In the genomic region with DNA sequence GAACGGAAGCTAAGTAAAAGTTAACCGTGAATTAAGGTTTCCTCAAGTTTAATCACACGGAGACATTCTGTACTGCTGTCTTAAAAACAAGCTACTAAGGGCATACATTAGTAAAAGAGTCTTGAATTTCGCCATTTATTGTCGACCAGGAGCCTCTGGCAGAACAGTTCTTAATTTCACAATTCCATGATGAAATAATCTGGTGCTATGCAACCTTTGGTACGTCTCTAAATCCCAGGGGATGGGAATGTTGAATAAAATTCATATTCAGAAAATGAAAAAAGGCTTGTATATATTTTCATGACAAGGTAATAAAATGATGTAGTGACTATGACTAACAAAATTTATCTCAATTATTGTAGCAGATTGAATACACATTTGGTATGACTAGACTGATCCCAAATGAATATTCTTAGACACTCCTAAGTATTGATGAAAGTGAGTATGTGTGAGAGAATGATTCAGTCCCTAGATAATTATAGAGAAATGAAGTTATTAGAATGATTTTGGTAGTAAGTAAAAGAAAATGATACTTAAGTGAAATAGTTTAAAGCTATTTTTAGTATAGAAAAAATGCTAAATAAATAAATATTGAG, we compare ENCODE assay signal across 32 cellular contexts. TPM values are rescaled to one million over a fixed set of nuclear protein-coding genes. Genes with fewer than 3 reads are reported as not detected.
DNase-seq lines count a peak whose midpoint lies in the region; ATAC-seq and TF ChIP-seq lines count a peak whose summit lies in the region.
"Had no signal": no experiment of that assay in that cellular context is flagged by ENCODE, and none has a peak within 500 bp of the region (broad histone marks: within the 10 kb centered on the region; RNA-seq: fewer than 3 reads in every experiment).

No MANE protein-coding gene starts in this region.

- DNase-seq in GM03348 (ENCODE audit: low spot score) (peak; percentile 9), SK-N-MC (ENCODE audit: low read depth, low spot score) (no peak), fibroblast of pulmonary artery (ENCODE audit: low read depth) (peak; percentile 73), hepatic stellate cell (ENCODE audit: low spot score) (no peak), left colon (no peak)
- DNase-seq in activated CD4-positive, alpha-beta T cell treated with anti-CD3 and anti-CD28 coated beads for 48 hours: no peak
- DNase-seq: activated CD4-positive, alpha-beta memory T cell treated with anti-CD3 and anti-CD28 coated beads, Interleukin-2, amount 10 ng/mL, durations not matched to agents 7 days and 5 days; activated CD4-positive, CD25-positive, alpha-beta regulatory T cell treated with anti-CD3 and anti-CD28 coated beads, Interleukin-2, amount 50 U/mL, for 72 hours; activated CD8-positive, alpha-beta memory T cell treated with anti-CD3 and anti-CD28 coated beads, Interleukin-2, amount 50 U/mL, for 48 hours; activated naive CD4-positive, alpha-beta T cell treated with anti-CD3 and anti-CD28 coated beads, Interleukin-2, amount 50 U/mL, for 16 hours; anterior cingulate cortex; CD4-positive, alpha-beta T cell; central memory CD4-positive, alpha-beta T cell; endodermal cell; lower lobe of right lung; natural killer cell; NCI-H1092; NCI-H1930; NCI-H226; NCI-H69; occipital lobe; psoas muscle; small intestine; stimulated activated CD4-positive, alpha-beta T cell treated with anti-CD3 and anti-CD28 coated beads, Interleukin-2, amount 100 ng/mL, for 24 hours; upper lobe of right lung had no signal

- no peaks in the 10 kb centered on the region for H3K36me3 ChIP-seq in SK-N-MC (ENCODE audit: insufficient read depth, low read length)
- H3K36me3 ChIP-seq in subcutaneous abdominal adipose tissue (ENCODE audit: control insufficient read depth in 5 of 5, insufficient read depth in 5 of 5, low read length in 5 of 5): no peaks in the 10 kb centered on the region
- H3K36me3 ChIP-seq: esophagus muscularis mucosa, lower lobe of right lung, upper lobe of right lung had no signal

- H3K9me3 ChIP-seq in SK-N-MC (ENCODE audit: low read depth, low read length) (no peaks in the 10 kb centered on the region), subcutaneous abdominal adipose tissue (ENCODE audit: control insufficient read depth in 5 of 5, low read length in 5 of 5) (no peaks in the 10 kb centered on the region)
- H3K9me3 ChIP-seq: esophagus muscularis mucosa, lower lobe of right lung, psoas muscle, upper lobe of right lung had no signal

- H3K4me1 ChIP-seq in subcutaneous abdominal adipose tissue (ENCODE audit: control insufficient read depth in 5 of 5, insufficient read depth in 5 of 5, low read length in 5 of 5): peaks cover 7 to 43% (median 31%) of the 10 kb centered on the region in 5 donors
- H3K4me1 ChIP-seq: lower lobe of right lung, psoas muscle, upper lobe of right lung had no signal

- H3K9ac ChIP-seq in SK-N-MC (ENCODE audit: insufficient read length) (no peak overlapping the region), subcutaneous abdominal adipose tissue (ENCODE audit: low read length in 5 of 5) (peak overlapping the region in 2 of 5 donors; percentile 27 to 42)

- peak overlapping the region; percentile 32; the same call in 1 of the 2 replicates for H3K4me3 ChIP-seq in SK-N-MC
- no peak overlapping the region for H3K4me3 ChIP-seq in fibroblast of pulmonary artery (replicated peaks; ENCODE audit: low read depth, low read length)
- H3K4me3 ChIP-seq in subcutaneous abdominal adipose tissue (ENCODE audit: low read depth in 1 of 5, low read length in 5 of 5): no peak overlapping the region
- H3K4me3 ChIP-seq: esophagus muscularis mucosa, lower lobe of right lung, psoas muscle, upper lobe of right lung had no signal

- H3K27ac ChIP-seq in SK-N-MC: 0 out of 2 replicates have a peak overlapping the region, but pooled peaks have one; percentile 6
- peak overlapping the region; percentile 85 for H3K27ac ChIP-seq in subcutaneous abdominal adipose tissue (ENCODE audit: low read depth, low read length)
- H3K27ac ChIP-seq: lower lobe of right lung, psoas muscle, upper lobe of right lung had no signal

- ATAC-seq in left colon: no peak
- ATAC-seq: lower lobe of right lung, natural killer cell, upper lobe of right lung had no signal

- no peaks in the 10 kb centered on the region for H3K27me3 ChIP-seq in subcutaneous abdominal adipose tissue (ENCODE audit: control insufficient read depth in 5 of 5, insufficient read depth in 4 of 5, low read length in 5 of 5)
- H3K27me3 ChIP-seq: esophagus muscularis mucosa, upper lobe of right lung had no signal

- intact Hi-C loops in left colon (cut with DNase I, micrococcal nuclease): no loop called here

- TF ChIP-seq CTCF in fibroblast of pulmonary artery (IDR thresholded peaks at IDR 0.05; ENCODE audit: low read length, missing control alignments): no peak

RNA-seq across cellular contexts. Expression of gene ZSWIM2, which starts 40.4 kb away (rescaled TPM):
- not detected for total RNA-seq in left colon
- total RNA-seq: activated CD4-positive, alpha-beta memory T cell treated with anti-CD3 and anti-CD28 coated beads, Interleukin-2, amount 10 ng/mL, durations not matched to agents 7 days and 5 days; CD4-positive, alpha-beta T cell; endodermal cell; esophagus muscularis mucosa; H1; lower lobe of right lung; mononuclear cell; natural killer cell; psoas muscle; RPMI7951; SK-MEL-5; T-helper 1 cell treated with Interleukin-12 subunit alpha and Interleukin-12 subunit beta and Interleukin-4 antibody, amounts not matched to agents 30 ng/mL and 1 ng/mL, for 36 hours; upper lobe of right lung had no signal

Comparison
In these comparisons a context has a peak if more than half of its experiments do, and no peak if none do; other contexts are left out.
1. DNase-seq: peak in GM03348 (single experiment) and fibroblast of pulmonary artery (single experiment); none in SK-N-MC (single experiment), activated CD4-positive, alpha-beta T cell treated with anti-CD3 and anti-CD28 coated beads for 48 hours (single experiment), hepatic stellate cell (single experiment) and left colon (0 of 2).